11 cellular contexts compared by ENCODE assay signal in genomic region chr3:113783980-113784379, GRCh38. TPM values are rescaled to one million over a fixed set of nuclear protein-coding genes. Genes with fewer than 3 reads are reported as not detected.
A peak's percentile ranks its signal among the peaks of the same experiment; 100 is the strongest.
DNase-seq lines count a peak whose midpoint lies in the region; ATAC-seq and TF ChIP-seq lines count a peak whose summit lies in the region.
"Had no signal": no experiment of that assay in that cellular context is flagged by ENCODE, and none has a peak within 500 bp of the region (broad histone marks: within the 10 kb centered on the region; RNA-seq: fewer than 3 reads in every experiment).

No MANE protein-coding gene starts in this region.

- H3K36me3 ChIP-seq in SK-N-SH (replicated peaks in 1 of 2; ENCODE audit: control insufficient read depth in 1 of 2, insufficient read depth in 2 of 2, low read length in 1 of 2) (peaks cover 11 to 13% of the 10 kb centered on the region in 2 experiments), spleen (peaks cover 0 to 71% (median 26%) of the 10 kb centered on the region in 6 donors)

- no peaks in the 10 kb centered on the region for H3K79me2 ChIP-seq in SK-N-SH (ENCODE audit: insufficient read depth)

- TF ChIP-seq CTCF in SK-N-SH (IDR thresholded peaks at IDR 0.05), result no peak
- no peak for TF ChIP-seq CTCF in NB4 (IDR thresholded peaks at IDR 0.05; ENCODE audit: low read depth, low read length)
- no peak for TF ChIP-seq CTCF in spleen (IDR thresholded peaks at IDR 0.05 in 8 of 11, conservative IDR thresholded peaks at IDR 0.05 in 3 of 11)

- H3K9me3 ChIP-seq in SK-N-SH, result no peaks in the 10 kb centered on the region
- H3K9me3 ChIP-seq in spleen, result no peaks in the 10 kb centered on the region

- H3F3A ChIP-seq in SK-N-SH (replicated peaks; ENCODE audit: insufficient read depth), result peaks cover 11% of the 10 kb centered on the region

- no peaks in the 10 kb centered on the region for H4K20me1 ChIP-seq in SK-N-SH (ENCODE audit: insufficient read depth)

- H3K27ac ChIP-seq in SK-N-SH (ENCODE audit: low read depth in 2 of 2, low read length in 1 of 2) (peak overlapping the region; percentile 34 to 86; a peak in 3 of 4 replicates), spleen (peak overlapping the region; percentile 11 to 77 (median 68))

- H3K9me2 ChIP-seq in SK-N-SH, result no peaks in the 10 kb centered on the region

- peak overlapping the region; percentile 67 for H2AFZ ChIP-seq in SK-N-SH (ENCODE audit: low read depth)

- WGBS in SK-N-SH (ENCODE audit: low lambda C conversion rate), result 82% methylated on average over 4 of the region's 4 CpGs
- 31 to 39% (median 38%) methylated on average over 4 of the region's 4 CpGs for WGBS in spleen, 5 donors

- intact Hi-C loops in spleen (cut with DNase I; ENCODE audit: low total_unique reads), result no loop called here

- TF ChIP-seq POLR2A in NB4 (IDR thresholded peaks at IDR 0.05; ENCODE audit: extremely low read depth, insufficient read length) (no peak), spleen (IDR thresholded peaks at IDR 0.05) (no peak)

- H3K4me1 ChIP-seq in SK-N-SH (ENCODE audit: control insufficient read depth in 1 of 2, insufficient read depth in 2 of 2, low read depth in 1 of 2, low read length in 1 of 2) (peaks cover 0 to 10% of the 10 kb centered on the region in 2 experiments; a peak in 2 of 4 replicates), spleen (peaks cover 9 to 32% (median 16%) of the 10 kb centered on the region in 6 donors)

- H3K4me2 ChIP-seq in SK-N-SH, result no peak overlapping the region

- ATAC-seq in SK-N-SH treated with all-trans-retinoic acid at 6 μM for 48 hours (no peak), GM21381 (IDR thresholded peaks at IDR 0.05; ENCODE audit: unreplicated experiment) (no peak)
- ATAC-seq: activated T-cell treated with anti-CD3 and anti-CD28 coated beads, Interleukin-2, amount 50 U/mL, for 72 hours had no signal

- no peak for DNase-seq in SK-N-SH
- peak; percentile 3 for DNase-seq in NB4 (ENCODE audit: low read depth)
- DNase-seq in glomerular endothelial cell (ENCODE audit: extremely low read depth, low read depth, low spot score), result peak; percentile 77
- DNase-seq in spleen, result no peak
- DNase-seq in GOT3 (lab: John Stamatoyannopoulos, UW), result no peak
- no peak for DNase-seq in NCI-H1417 (lab: John Stamatoyannopoulos, UW)
- DNase-seq: activated T-cell treated with anti-CD3 and anti-CD28 coated beads, Interleukin-2, amount 50 U/mL, for 72 hours; NCI-H1092 treated with DMSO at 0.1 percent for 48 hours; retina had no signal

- no peaks in the 10 kb centered on the region for H3K27me3 ChIP-seq in SK-N-SH (ENCODE audit: insufficient read depth)
- H3K27me3 ChIP-seq in spleen (replicated peaks in 1 of 7), result no peaks in the 10 kb centered on the region

- peak overlapping the region; percentile 36; the same call in 1 of the 2 replicates for H3K9ac ChIP-seq in SK-N-SH

- no peak for TF ChIP-seq EP300 in SK-N-SH (IDR thresholded peaks at IDR 0.05; ENCODE audit: borderline replicate concordance in 1 of 2, low read depth in 1 of 2, low read length in 1 of 2)

- H3K4me3 ChIP-seq in SK-N-SH (ENCODE audit: low read depth in 2 of 2, low read length in 1 of 2) (no peak overlapping the region), NB4 (ENCODE audit: low read depth, low read length) (no peak overlapping the region), spleen (peak overlapping the region in 1 of 8 donors; percentile 12)

- CTCF ChIA-PET in SK-N-SH (lab: Yijun Ruan, JAX), result no interaction called here

- POLR2A ChIA-PET in SK-N-SH (lab: Yijun Ruan, JAX), result no interaction called here

- no peak for TF ChIP-seq RAD21 in SK-N-SH (IDR thresholded peaks at IDR 0.05; ENCODE audit: low read length)

TF ChIP-seq in SK-N-SH, 30 proteins besides CTCF, POLR2A, EP300 and RAD21 (continues in another document):
- no peak for TF ChIP-seq YY1 (IDR thresholded peaks at IDR 0.05; ENCODE audit: low read depth)
- TF ChIP-seq TAF1 (IDR thresholded peaks at IDR 0.05; ENCODE audit: borderline replicate concordance, low read depth, low read length), result no peak
- TF ChIP-seq MXI1 (IDR thresholded peaks at IDR 0.05; ENCODE audit: low read depth, low read length), result no peak
- TF ChIP-seq PBX3 (IDR thresholded peaks at IDR 0.05), result no peak
- no peak for TF ChIP-seq EZH2phosphoT487 (IDR thresholded peaks at IDR 0.05; ENCODE audit: borderline replicate concordance, low read depth)
- TF ChIP-seq FOSL2 (IDR thresholded peaks at IDR 0.05; ENCODE audit: borderline replicate concordance, low read depth), result no peak

TF ChIP-seq in SK-N-SH treated with all-trans-retinoic acid at 6 μM for 48 hours, 23 proteins besides CTCF, POLR2A, EP300 and RAD21 (continues in another document):
- TF ChIP-seq RARB (CRISPR knock-in tag; IDR thresholded peaks at IDR 0.05), result no peak
- no peak for TF ChIP-seq TSHZ2 (CRISPR knock-in tag; IDR thresholded peaks at IDR 0.05)
- TF ChIP-seq OSR1 (CRISPR knock-in tag; IDR thresholded peaks at IDR 0.05), result no peak
- TF ChIP-seq ARNTL (CRISPR knock-in tag; IDR thresholded peaks at IDR 0.05; ENCODE audit: borderline replicate concordance, low read depth), result no peak
- no peak for TF ChIP-seq SNAI2 (CRISPR knock-in tag; IDR thresholded peaks at IDR 0.05)
- no peak for TF ChIP-seq POU6F1 (CRISPR knock-in tag; IDR thresholded peaks at IDR 0.05; ENCODE audit: borderline replicate concordance, low read depth)
- no peak for TF ChIP-seq TOX (CRISPR knock-in tag; IDR thresholded peaks at IDR 0.05; ENCODE audit: borderline replicate concordance)
- no peak for TF ChIP-seq ZFP3 (CRISPR knock-in tag; IDR thresholded peaks at IDR 0.05)
- no peak for TF ChIP-seq BACH2 (CRISPR knock-in tag; IDR thresholded peaks at IDR 0.05; ENCODE audit: borderline replicate concordance)
- TF ChIP-seq ISL1 (CRISPR knock-in tag; IDR thresholded peaks at IDR 0.05), result no peak
- TF ChIP-seq ZNF70 (CRISPR knock-in tag; IDR thresholded peaks at IDR 0.05), result no peak

RNA-seq across cellular contexts. Expression of gene ATP6V1A, which starts 37.1 kb away (rescaled TPM):
- polyA plus RNA-seq in SK-N-SH (2012; rRNA removed) (12.1 and 16.7 TPM in 2 replicates), spleen (10 to 100 TPM; 13.3 to 26.0 (median 16.9) TPM)
- polyA plus RNA-seq in SK-N-SH (2012; cell fraction: cytosol; rRNA removed), result 18.4 and 18.8 TPM in 2 replicates
- polyA plus RNA-seq in SK-N-SH (2012; cell fraction: nucleus; rRNA removed), result 4.8 and 12.7 TPM in 2 replicates
- total RNA-seq in glomerular endothelial cell (59.2 and 67.3 TPM in 2 replicates), spleen (100 to 1,000 TPM in 1 of 7 donors, 10 to 100 TPM in 6; 69.9 to 109 (median 92.7) TPM)

RNA-seq across cellular contexts. Expression of gene NAA50, which starts 37.9 kb away (rescaled TPM):
- polyA plus RNA-seq in SK-N-SH (2012; rRNA removed), result 39.6 and 79.5 TPM in 2 replicates
- polyA plus RNA-seq in SK-N-SH (2012; cell fraction: cytosol; rRNA removed), result 45.7 and 51.6 TPM in 2 replicates
- 33.1 and 50.0 TPM in 2 replicates for polyA plus RNA-seq in SK-N-SH (2012; cell fraction: nucleus; rRNA removed)
- 121 and 122 TPM in 2 replicates for total RNA-seq in glomerular endothelial cell
- 100 to 1,000 TPM in 1 of 7 donors, 10 to 100 TPM in 6; 61.9 to 100 (median 79.4) TPM for total RNA-seq in spleen
- polyA plus RNA-seq in spleen, result 10 to 100 TPM; 24.4 to 37.7 (median 33.9) TPM

RNA-seq across cellular contexts. Expression of gene GRAMD1C, which starts 54.6 kb away (rescaled TPM):
- polyA plus RNA-seq in SK-N-SH (2012; rRNA removed), result 1.2 and 1.3 TPM in 2 replicates
- 1.5 and 2.3 TPM in 2 replicates for polyA plus RNA-seq in SK-N-SH (2012; cell fraction: cytosol; rRNA removed)
- 2.4 and 4.6 TPM in 2 replicates for polyA plus RNA-seq in SK-N-SH (2012; cell fraction: nucleus; rRNA removed)
- total RNA-seq in glomerular endothelial cell, result 14.4 and 17.8 TPM in 2 replicates
- 10 to 100 TPM in 2 of 7 donors, 1 to 10 TPM in 5; 3.0 to 14.2 (median 5.3) TPM for total RNA-seq in spleen
- polyA plus RNA-seq in spleen, result 1 to 10 TPM; 2.6 to 5.1 (median 2.9) TPM

Comparison
In these comparisons a context has a peak if more than half of its experiments do, and no peak if none do; other contexts are left out.
1. DNase-seq: peak in NB4 (single experiment) and glomerular endothelial cell (single experiment); none in SK-N-SH (single experiment), spleen (single experiment), GOT3 (single experiment) and NCI-H1417 (0 of 3).